16 cellular contexts compared by ENCODE assay signal in genomic region chr5:146409081-146409671, GRCh38. TPM values are rescaled to one million over a fixed set of nuclear protein-coding genes. Genes with fewer than 3 reads are reported as not detected.
DNase-seq lines count a peak whose midpoint lies in the region; ATAC-seq and TF ChIP-seq lines count a peak whose summit lies in the region.
"Had no signal": no experiment of that assay in that cellular context is flagged by ENCODE, and none has a peak within 500 bp of the region (broad histone marks: within the 10 kb centered on the region; RNA-seq: fewer than 3 reads in every experiment).

No MANE protein-coding gene starts in this region.

- no peak overlapping the region for H3K27ac Mint-ChIP-seq in nephron
- H3K27ac Mint-ChIP-seq: IgD-negative memory B cell; T-helper 1 cell treated with Interleukin-12 subunit alpha and Interleukin-12 subunit beta and Interleukin-4 antibody, amounts not matched to agents 30 μg/mL and 1 μg/mL, for 36 hours had no signal

- H3K79me1 ChIP-seq in trophoblast cell (ENCODE audit: low read length) = no peaks in the 10 kb centered on the region

- no CpG with 5 or more reads among the region's 11 CpGs for WGBS in trophoblast cell (ENCODE audit: extremely low coverage, insufficient coverage, insufficient read length)

- no peak overlapping the region for H2BK12ac ChIP-seq in trophoblast cell (ENCODE audit: low read length)

- peak; percentile 64 for DNase-seq in ELR (ENCODE audit: low read depth)
- no peak for DNase-seq in RWPE2 (ENCODE audit: low spot score)
- peak; percentile 60 for DNase-seq in epidermal melanocyte (ENCODE audit: insufficient read length, low spot score)
- no peak for DNase-seq in trophoblast cell
- DNase-seq in KG1 (lab: John Stamatoyannopoulos, UW) = no peak
- no peak for DNase-seq in NCI-H1092 treated with DMSO at 0.1 percent for 48 hours (lab: John Stamatoyannopoulos, UW)
- DNase-seq: activated CD4-positive, alpha-beta T cell treated with anti-CD3 and anti-CD28 coated beads, Interleukin-2, amount 50 U/mL, for 48 hours; activated gamma-delta T cell treated with Interleukin-2 at 50 U/mL for 16 hours; NCI-H2171; pancreas; stimulated activated naive CD4-positive, alpha-beta T cell had no signal

- no peak overlapping the region for H2BK120ac ChIP-seq in trophoblast cell (ENCODE audit: insufficient read depth, low read length, poor library complexity)

- peaks cover 9% of the 10 kb centered on the region for H3K4me1 Mint-ChIP-seq in nephron
- H3K4me1 Mint-ChIP-seq: IgD-negative memory B cell had no signal

- H3K23ac ChIP-seq in trophoblast cell (ENCODE audit: low read length) = no peak overlapping the region

- peaks cover 9% of the 10 kb centered on the region for H3K27me3 Mint-ChIP-seq in nephron (ENCODE audit: low read depth)

- H3K27me3 ChIP-seq in RWPE2 (ENCODE audit: insufficient read depth, poor library complexity, severe bottlenecking) = no peaks in the 10 kb centered on the region
- H3K27me3 ChIP-seq in trophoblast cell (ENCODE audit: insufficient read depth, low read length) = no peaks in the 10 kb centered on the region
- H3K27me3 ChIP-seq: pancreas had no signal

- no peaks in the 10 kb centered on the region for H3K9me3 Mint-ChIP-seq in nephron
- H3K9me3 Mint-ChIP-seq: CD14-positive monocyte; T-helper 1 cell treated with Interleukin-12 subunit alpha and Interleukin-12 subunit beta and Interleukin-4 antibody, amounts not matched to agents 30 μg/mL and 1 μg/mL, for 36 hours had no signal

- no peak for TF ChIP-seq CTCF in RWPE2 (IDR thresholded peaks at IDR 0.05; ENCODE audit: poor library complexity, severe bottlenecking)
- TF ChIP-seq CTCF in nephron (IDR thresholded peaks at IDR 0.05; ENCODE audit: unreplicated experiment in 3 of 3) = no peak

- H3K4me3 ChIP-seq in RWPE2 (ENCODE audit: severe bottlenecking) = no peak overlapping the region
- no peak overlapping the region for H3K4me3 ChIP-seq in trophoblast cell (ENCODE audit: low read depth, low read length)
- H3K4me3 ChIP-seq: pancreas had no signal

- no peaks in the 10 kb centered on the region for H3K36me3 Mint-ChIP-seq in nephron (ENCODE audit: low read depth)
- H3K36me3 Mint-ChIP-seq: CD14-positive monocyte, IgD-negative memory B cell had no signal

- no peak overlapping the region for H3K4me2 ChIP-seq in trophoblast cell (ENCODE audit: low read length)

- no peaks in the 10 kb centered on the region for H3K36me3 ChIP-seq in RWPE2 (ENCODE audit: low read depth)
- H3K36me3 ChIP-seq in trophoblast cell (ENCODE audit: control insufficient read depth in 1 of 2, insufficient read depth in 2 of 2, low read length in 2 of 2) = no peaks in the 10 kb centered on the region
- H3K36me3 ChIP-seq: pancreas had no signal

- H4K12ac ChIP-seq in trophoblast cell (ENCODE audit: low read depth, low read length) = no peak overlapping the region

- no peak overlapping the region for H3K4ac ChIP-seq in trophoblast cell (ENCODE audit: low read depth, low read length)

- no peak overlapping the region for H3K27ac ChIP-seq in RWPE2 (ENCODE audit: poor library complexity, severe bottlenecking)
- no peak overlapping the region for H3K27ac ChIP-seq in trophoblast cell (ENCODE audit: low read depth, low read length)
- H3K27ac ChIP-seq: pancreas had no signal

- no peak overlapping the region for H2AFZ ChIP-seq in trophoblast cell (ENCODE audit: insufficient read depth, low read length, poor library complexity)

- H4K8ac ChIP-seq in trophoblast cell (ENCODE audit: low read depth, low read length) = no peak overlapping the region

- no peaks in the 10 kb centered on the region for H3K79me2 ChIP-seq in trophoblast cell (ENCODE audit: control insufficient read depth, insufficient read depth, low read length, poor library complexity)

- H2BK5ac ChIP-seq in trophoblast cell (ENCODE audit: low read depth, low read length, poor library complexity) = no peak overlapping the region

- H3K4me3 Mint-ChIP-seq in nephron = peak overlapping the region in 2 of 3 experiments; percentile 15 to 31
- H3K4me3 Mint-ChIP-seq: CD14-positive monocyte; IgD-negative memory B cell; T-helper 1 cell treated with Interleukin-12 subunit alpha and Interleukin-12 subunit beta and Interleukin-4 antibody, amounts not matched to agents 30 μg/mL and 1 μg/mL, for 36 hours had no signal

- H3K9me3 ChIP-seq in RWPE2 (ENCODE audit: severe bottlenecking) = no peaks in the 10 kb centered on the region
- no peaks in the 10 kb centered on the region for H3K9me3 ChIP-seq in trophoblast cell (ENCODE audit: insufficient read depth, low read depth, low read length)
- H3K9me3 ChIP-seq: pancreas had no signal

- no peak overlapping the region for H3K9ac ChIP-seq in trophoblast cell (ENCODE audit: low read length)

- no peak overlapping the region for H4K91ac ChIP-seq in trophoblast cell (ENCODE audit: low read depth, low read length)

- H2AK5ac ChIP-seq in trophoblast cell (ENCODE audit: low read length) = no peak overlapping the region

- H3K14ac ChIP-seq in trophoblast cell (ENCODE audit: low read length) = no peak overlapping the region

- H3K4me1 ChIP-seq in RWPE2 (ENCODE audit: insufficient read depth, poor library complexity, severe bottlenecking) = no peaks in the 10 kb centered on the region
- no peaks in the 10 kb centered on the region for H3K4me1 ChIP-seq in trophoblast cell (ENCODE audit: control insufficient read depth in 1 of 2, insufficient read depth in 2 of 2, low read length in 2 of 2)
- H3K4me1 ChIP-seq: pancreas had no signal

- peak; percentile 96 for ATAC-seq in RWPE2 (ENCODE audit: low read depth)
- no peak for ATAC-seq in GM18870 (IDR thresholded peaks at IDR 0.05; ENCODE audit: unreplicated experiment)
- ATAC-seq: pancreas had no signal

- H3K18ac ChIP-seq in trophoblast cell (ENCODE audit: low read length) = no peak overlapping the region

RNA-seq across cellular contexts. Expression of gene TCERG1, which starts 38.0 kb away (rescaled TPM):
- polyA plus RNA-seq in trophoblast cell (2013) = 80.5 and 80.8 TPM in 2 replicates

Comparison
In these comparisons a context has a peak if more than half of its experiments do, and no peak if none do; other contexts are left out.
1. DNase-seq: peak in ELR (single experiment) and epidermal melanocyte (single experiment); none in RWPE2 (single experiment), trophoblast cell (0 of 2), KG1 (single experiment) and NCI-H1092 treated with DMSO at 0.1 percent for 48 hours (single experiment).